28 cellular contexts compared by ENCODE assay signal in the genomic region with DNA sequence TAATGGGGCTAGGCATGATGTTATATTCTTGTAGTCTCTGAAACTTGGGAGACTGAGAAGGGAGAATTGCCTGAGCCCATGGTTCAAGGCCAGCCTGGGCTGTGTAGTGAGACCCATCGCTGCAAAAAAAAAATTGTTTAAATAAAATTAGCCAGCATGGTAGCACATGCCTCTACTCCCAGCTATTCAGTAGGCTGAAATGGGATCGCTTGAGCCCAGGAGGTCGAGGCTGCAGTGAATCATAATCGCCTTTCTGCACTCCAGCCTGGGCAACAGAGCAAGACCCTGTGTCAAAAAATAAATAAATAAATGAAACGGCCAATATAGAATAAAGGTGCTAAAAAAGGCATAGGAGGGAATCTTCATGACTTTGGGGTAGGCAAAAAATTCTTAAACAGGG. TPM values are rescaled to one million over a fixed set of nuclear protein-coding genes. Genes with fewer than 3 reads are reported as not detected.
DNase-seq lines count a peak whose midpoint lies in the region.
"Had no signal": no experiment of that assay in that cellular context is flagged by ENCODE, and none has a peak within 500 bp of the region (broad histone marks: within the 10 kb centered on the region; RNA-seq: fewer than 3 reads in every experiment).

No MANE protein-coding gene starts in this region.

- no CpG with 5 or more reads among the region's 5 CpGs for WGBS in trophoblast cell (ENCODE audit: extremely low coverage, insufficient coverage, insufficient read length)

- no peak overlapping the region for H3K4ac ChIP-seq in trophoblast cell (ENCODE audit: low read depth, low read length)

- no peaks in the 10 kb centered on the region for H3K79me2 ChIP-seq in trophoblast cell (ENCODE audit: control insufficient read depth, insufficient read depth, low read length, poor library complexity)

- H3K4me1 ChIP-seq in trophoblast cell (ENCODE audit: control insufficient read depth in 1 of 2, insufficient read depth in 2 of 2, low read length in 2 of 2) = no peaks in the 10 kb centered on the region

- H2BK120ac ChIP-seq in trophoblast cell (ENCODE audit: insufficient read depth, low read length, poor library complexity) = no peak overlapping the region

- H3K14ac ChIP-seq in trophoblast cell (ENCODE audit: low read length) = no peak overlapping the region

- H3K27me3 Mint-ChIP-seq in activated T-cell treated with anti-CD3 and anti-CD28 coated beads, Interleukin-2, amount 50 U/mL, for 24 hours = no peaks in the 10 kb centered on the region
- H3K27me3 Mint-ChIP-seq in activated T-helper 2 cell treated with anti-CD3 and anti-CD28 coated beads, Interferon-gamma antibody, Interleukin-2, Interleukin-4, amounts not matched to agents 10 μg/mL and 5 μg/mL and 100 μg/mL, durations not matched to agents 14 hours and 24 hours and 36 hours (ENCODE audit: low read depth) = no peaks in the 10 kb centered on the region

- H3K27me3 ChIP-seq in trophoblast cell (ENCODE audit: insufficient read depth, low read length) = peaks cover 3% of the 10 kb centered on the region
- H3K27me3 ChIP-seq: transverse colon had no signal

- H3K4me1 Mint-ChIP-seq in activated T-cell treated with anti-CD3 and anti-CD28 coated beads, Interleukin-2, amount 50 U/mL, for 24 hours (ENCODE audit: low read depth) = peaks cover 36% of the 10 kb centered on the region
- H3K4me1 Mint-ChIP-seq in activated T-helper 2 cell treated with anti-CD3 and anti-CD28 coated beads, Interferon-gamma antibody, Interleukin-2, Interleukin-4, amounts not matched to agents 10 μg/mL and 5 μg/mL and 100 μg/mL, durations not matched to agents 14 hours and 24 hours and 36 hours (ENCODE audit: low read depth) = peaks cover 27% of the 10 kb centered on the region

- peak overlapping the region; percentile 62 for H4K12ac ChIP-seq in trophoblast cell (ENCODE audit: low read depth, low read length)

- H2AFZ ChIP-seq in trophoblast cell (ENCODE audit: insufficient read depth, low read length, poor library complexity) = no peak overlapping the region

- H3K9me3 ChIP-seq in KOPT-K1 (ENCODE audit: insufficient read depth, low read length, poor library complexity, severe bottlenecking) (no peaks in the 10 kb centered on the region), trophoblast cell (ENCODE audit: insufficient read depth, low read depth, low read length) (no peaks in the 10 kb centered on the region)
- H3K9me3 ChIP-seq: transverse colon had no signal

- no peak overlapping the region for H3K4me3 ChIP-seq in trophoblast cell (ENCODE audit: low read depth, low read length)
- H3K4me3 ChIP-seq: transverse colon had no signal

- no peak overlapping the region for H3K18ac ChIP-seq in trophoblast cell (ENCODE audit: low read length)

- no peak overlapping the region for H4K91ac ChIP-seq in trophoblast cell (ENCODE audit: low read depth, low read length)

- no peak overlapping the region for H3K9ac ChIP-seq in trophoblast cell (ENCODE audit: low read length)

- H3K23ac ChIP-seq in trophoblast cell (ENCODE audit: low read length) = no peak overlapping the region

- no peak overlapping the region for H4K8ac ChIP-seq in trophoblast cell (ENCODE audit: low read depth, low read length)

- H3K4me2 ChIP-seq in trophoblast cell (ENCODE audit: low read length) = no peak overlapping the region

- intact Hi-C loops in activated T-helper 2 cell treated with anti-CD3 and anti-CD28 coated beads, Interferon-gamma antibody, Interleukin-2, Interleukin-4, amounts not matched to agents 10 μg/mL and 5 μg/mL and 100 μg/mL, durations not matched to agents 14 hours and 24 hours and 36 hours (cut with micrococcal nuclease) = no loop called here

- no peak overlapping the region for H3K4me3 Mint-ChIP-seq in activated T-cell treated with anti-CD3 and anti-CD28 coated beads, Interleukin-2, amount 50 U/mL, for 24 hours
- no peak overlapping the region for H3K4me3 Mint-ChIP-seq in activated T-helper 2 cell treated with anti-CD3 and anti-CD28 coated beads, Interferon-gamma antibody, Interleukin-2, Interleukin-4, amounts not matched to agents 10 μg/mL and 5 μg/mL and 100 μg/mL, durations not matched to agents 14 hours and 24 hours and 36 hours (ENCODE audit: low read depth)
- H3K4me3 Mint-ChIP-seq: H9 had no signal

- H2BK12ac ChIP-seq in trophoblast cell (ENCODE audit: low read length) = no peak overlapping the region

- H3K36me3 Mint-ChIP-seq in activated T-cell treated with anti-CD3 and anti-CD28 coated beads, Interleukin-2, amount 50 U/mL, for 24 hours (ENCODE audit: low read depth) = peaks cover 3% of the 10 kb centered on the region
- H3K36me3 Mint-ChIP-seq in activated T-helper 2 cell treated with anti-CD3 and anti-CD28 coated beads, Interferon-gamma antibody, Interleukin-2, Interleukin-4, amounts not matched to agents 10 μg/mL and 5 μg/mL and 100 μg/mL, durations not matched to agents 14 hours and 24 hours and 36 hours (ENCODE audit: low read depth) = peaks cover 3% of the 10 kb centered on the region

- DNase-seq in activated T-cell treated with anti-CD3 and anti-CD28 coated beads, Interleukin-2, amount 50 U/mL, for 24 hours = no peak
- no peak for DNase-seq in activated T-cell treated with anti-CD3 and anti-CD28 coated beads, Interleukin-2, amount 50 U/mL, for 1 hour
- no peak for DNase-seq in activated T-helper 2 cell treated with anti-CD3 and anti-CD28 coated beads, Interferon-gamma antibody, Interleukin-2, Interleukin-4, amounts not matched to agents 10 μg/mL and 5 μg/mL and 100 μg/mL, durations not matched to agents 14 hours and 24 hours and 36 hours (ENCODE audit: low spot score)
- DNase-seq in trophoblast cell (peak in 1 of 2 donors; percentile 57), SHP77 treated with DMSO at 0.1 percent for 48 hours (lab: John Stamatoyannopoulos, UW) (no peak), cerebellar nuclear complex (lab: John Stamatoyannopoulos, UW) (no peak), HUDEP-2 (lab: John Stamatoyannopoulos, UW; ENCODE audit: unreplicated experiment in 76 of 76) (no peak)
- DNase-seq: activated CD4-positive, alpha-beta T cell treated with anti-CD3 and anti-CD28 coated beads for 1 hour; activated gamma-delta T cell; amygdala; cortex of kidney; DMS153; H9; kidney glomerular epithelial cell; mammary epithelial cell; NCI-H1092; NCI-H1930; NCI-H2227 treated with DMSO at 0.1 percent for 48 hours; NCI-H82; Right ventricle myocardium superior; stimulated activated CD4-positive, alpha-beta T cell treated with anti-CD3 and anti-CD28 coated beads, Interleukin-4, amount 100 ng/mL, for 1 hour; stimulated activated naive CD8-positive, alpha-beta T cell treated with anti-CD3 and anti-CD28 coated beads, Interleukin-15, Interleukin-2, amounts not matched to agents 100 U/mL and 50 U/mL, for 24 hours; SW 1271; transverse colon had no signal

- H3K27ac ChIP-seq in KOPT-K1 (ENCODE audit: low read depth, low read length, poor library complexity, severe bottlenecking) (peak overlapping the region; percentile 70), trophoblast cell (ENCODE audit: low read depth, low read length) (no peak overlapping the region)
- H3K27ac ChIP-seq: C4-2B, transverse colon had no signal

- H3K9me3 Mint-ChIP-seq in activated T-cell treated with anti-CD3 and anti-CD28 coated beads, Interleukin-2, amount 50 U/mL, for 24 hours = no peaks in the 10 kb centered on the region
- H3K9me3 Mint-ChIP-seq in activated T-helper 2 cell treated with anti-CD3 and anti-CD28 coated beads, Interferon-gamma antibody, Interleukin-2, Interleukin-4, amounts not matched to agents 10 μg/mL and 5 μg/mL and 100 μg/mL, durations not matched to agents 14 hours and 24 hours and 36 hours = no peaks in the 10 kb centered on the region
- H3K9me3 Mint-ChIP-seq: H9 had no signal

- no peak overlapping the region for H2AK5ac ChIP-seq in trophoblast cell (ENCODE audit: low read length)

- no peaks in the 10 kb centered on the region for H3K79me1 ChIP-seq in trophoblast cell (ENCODE audit: low read length)

- no peaks in the 10 kb centered on the region for H3K36me3 ChIP-seq in KOPT-K1 (ENCODE audit: insufficient read depth, low read length)
- H3K36me3 ChIP-seq in trophoblast cell (ENCODE audit: control insufficient read depth in 1 of 2, insufficient read depth in 2 of 2, low read length in 2 of 2) = no peaks in the 10 kb centered on the region
- H3K36me3 ChIP-seq: transverse colon had no signal

- no peak overlapping the region for H2BK5ac ChIP-seq in trophoblast cell (ENCODE audit: low read depth, low read length, poor library complexity)

- peak overlapping the region; percentile 75 for H3K27ac Mint-ChIP-seq in activated T-cell treated with anti-CD3 and anti-CD28 coated beads, Interleukin-2, amount 50 U/mL, for 24 hours
- H3K27ac Mint-ChIP-seq in activated T-helper 2 cell treated with anti-CD3 and anti-CD28 coated beads, Interferon-gamma antibody, Interleukin-2, Interleukin-4, amounts not matched to agents 10 μg/mL and 5 μg/mL and 100 μg/mL, durations not matched to agents 14 hours and 24 hours and 36 hours = peak overlapping the region; percentile 89
- H3K27ac Mint-ChIP-seq: H9 had no signal

RNA-seq across cellular contexts. Expression of a gene that starts 13.9 kb away (rescaled TPM):
- 11.8 and 12.2 TPM in 2 replicates for total RNA-seq in activated T-helper 2 cell treated with anti-CD3 and anti-CD28 coated beads, Interferon-gamma antibody, Interleukin-2, Interleukin-4, amounts not matched to agents 10 μg/mL and 5 μg/mL and 100 μg/mL, durations not matched to agents 14 hours and 24 hours and 36 hours
- 5.4 and 5.6 TPM in 2 replicates for polyA plus RNA-seq in trophoblast cell (2013)

RNA-seq across cellular contexts. Expression of a gene that starts 29.2 kb away (rescaled TPM):
- 14.0 and 14.6 TPM in 2 replicates for total RNA-seq in activated T-helper 2 cell treated with anti-CD3 and anti-CD28 coated beads, Interferon-gamma antibody, Interleukin-2, Interleukin-4, amounts not matched to agents 10 μg/mL and 5 μg/mL and 100 μg/mL, durations not matched to agents 14 hours and 24 hours and 36 hours
- polyA plus RNA-seq in trophoblast cell (2013) = 10.6 and 11.7 TPM in 2 replicates

RNA-seq across cellular contexts. Expression of a gene that starts 48.1 kb away (rescaled TPM):
- 28.8 and 29.6 TPM in 2 replicates for total RNA-seq in activated T-helper 2 cell treated with anti-CD3 and anti-CD28 coated beads, Interferon-gamma antibody, Interleukin-2, Interleukin-4, amounts not matched to agents 10 μg/mL and 5 μg/mL and 100 μg/mL, durations not matched to agents 14 hours and 24 hours and 36 hours
- 0.01 and 0.08 TPM in 2 replicates for polyA plus RNA-seq in trophoblast cell (2013)
- total RNA-seq: bronchial epithelial cell had no signal
- polyA plus RNA-seq: fibroblast of lung, mammary epithelial cell had no signal
